ENCODE assay signal across 1 cellular context in genomic region chr11:107243929-107244328, GRCh38.
A peak's percentile ranks its signal among the peaks of the same experiment; 100 is the strongest.
TF ChIP-seq lines count a peak whose summit lies in the region.

No MANE protein-coding gene starts in this region.

TF ChIP-seq in HepG2, 621 proteins besides CTCF, POLR2A, EP300 and RAD21 (continued from another document):
- 0 out of 2 replicates have a peak, but pooled peaks have one; percentile 13 for TF ChIP-seq TBX3 (IDR thresholded peaks at IDR 0.05; ENCODE audit: borderline replicate concordance)
- no peak for TF ChIP-seq SMC3 (IDR thresholded peaks at IDR 0.05; ENCODE audit: low read length)
- no peak for TF ChIP-seq ZNF547 (CRISPR knock-in tag; IDR thresholded peaks at IDR 0.05)
- TF ChIP-seq ZNF274 (CRISPR knock-in tag; IDR thresholded peaks at IDR 0.05), result no peak
- no peak for TF ChIP-seq IRX3 (CRISPR knock-in tag; IDR thresholded peaks at IDR 0.05; ENCODE audit: borderline replicate concordance, low read depth)
- no peak for TF ChIP-seq ATRX (CRISPR knock-in tag; IDR thresholded peaks at IDR 0.05; ENCODE audit: borderline replicate concordance)
- peak; percentile 44; the same call in 1 of the 2 replicates for TF ChIP-seq MEF2D (CRISPR knock-in tag; IDR thresholded peaks at IDR 0.05)
- TF ChIP-seq ZNF234 (CRISPR knock-in tag; conservative IDR thresholded peaks at IDR 0.05), result no peak
- TF ChIP-seq ZNF569 (CRISPR knock-in tag; IDR thresholded peaks at IDR 0.05; ENCODE audit: borderline replicate concordance), result no peak
- TF ChIP-seq ARID5B (CRISPR knock-in tag; IDR thresholded peaks at IDR 0.05), result 0 out of 2 replicates have a peak, but pooled peaks have one; percentile 14
- TF ChIP-seq ZFY (CRISPR knock-in tag; IDR thresholded peaks at IDR 0.05), result no peak
- no peak for TF ChIP-seq RFX5 (IDR thresholded peaks at IDR 0.05; ENCODE audit: low read depth, low read length)
- peak; percentile 72 for TF ChIP-seq HNF4A (CRISPR knock-in tag; IDR thresholded peaks at IDR 0.05)
- no peak for TF ChIP-seq CSRNP2 (CRISPR knock-in tag; conservative IDR thresholded peaks at IDR 0.05; ENCODE audit: low read depth)
- peak; percentile 72 for TF ChIP-seq GFI1 (CRISPR knock-in tag; IDR thresholded peaks at IDR 0.05; ENCODE audit: borderline replicate concordance)
- no peak for TF ChIP-seq GABPB1 (CRISPR knock-in tag; IDR thresholded peaks at IDR 0.05)
- no peak for TF ChIP-seq MIER2 (CRISPR knock-in tag; IDR thresholded peaks at IDR 0.05)
- 0 out of 2 replicates have a peak, but pooled peaks have one; percentile 20 for TF ChIP-seq ISL2 (CRISPR knock-in tag; IDR thresholded peaks at IDR 0.05)
- no peak for TF ChIP-seq GTF2F1 (IDR thresholded peaks at IDR 0.05; ENCODE audit: low read length)
- TF ChIP-seq FOXP1 (IDR thresholded peaks at IDR 0.05), result no peak
- no peak for TF ChIP-seq FOXP1 (CRISPR knock-in tag; IDR thresholded peaks at IDR 0.05)
- peak; percentile 46; the same call in 1 of the 2 replicates for TF ChIP-seq SOX5 (CRISPR knock-in tag; IDR thresholded peaks at IDR 0.05; ENCODE audit: borderline replicate concordance)
- TF ChIP-seq THYN1 (CRISPR knock-in tag; IDR thresholded peaks at IDR 0.05; ENCODE audit: borderline replicate concordance, low read depth), result no peak
- no peak for TF ChIP-seq NFE2 (CRISPR knock-in tag; IDR thresholded peaks at IDR 0.05)
- no peak for TF ChIP-seq MATR3 (CRISPR knock-in tag; IDR thresholded peaks at IDR 0.05)
- TF ChIP-seq ZBTB20 (CRISPR knock-in tag; IDR thresholded peaks at IDR 0.05; ENCODE audit: borderline replicate concordance, low read depth), result peak; percentile 39; the same call in 1 of the 2 replicates
- no peak for TF ChIP-seq ZNF550 (CRISPR knock-in tag; IDR thresholded peaks at IDR 0.05; ENCODE audit: borderline replicate concordance)
- no peak for TF ChIP-seq ZNF230 (CRISPR knock-in tag; IDR thresholded peaks at IDR 0.05)
- TF ChIP-seq TERF1 (CRISPR knock-in tag; IDR thresholded peaks at IDR 0.05), result no peak
- TF ChIP-seq TRAFD1 (CRISPR knock-in tag; IDR thresholded peaks at IDR 0.05; ENCODE audit: borderline replicate concordance), result no peak
- peak; percentile 56; the same call in 1 of the 2 replicates for TF ChIP-seq MIXL1 (CRISPR knock-in tag; IDR thresholded peaks at IDR 0.05)
- TF ChIP-seq PHB2 (IDR thresholded peaks at IDR 0.05; ENCODE audit: partially characterized antibody), result no peak
- no peak for TF ChIP-seq EZH2 (conservative IDR thresholded peaks at IDR 0.05; ENCODE audit: low read depth, low read length)
- no peak for TF ChIP-seq SNRNP70 (IDR thresholded peaks at IDR 0.05; ENCODE audit: low read depth, low read length)
- TF ChIP-seq SMYD3 (CRISPR knock-in tag; IDR thresholded peaks at IDR 0.05), result no peak
- TF ChIP-seq YEATS2 (CRISPR knock-in tag; IDR thresholded peaks at IDR 0.05; ENCODE audit: borderline replicate concordance), result no peak
- TF ChIP-seq ZKSCAN8 (CRISPR knock-in tag; IDR thresholded peaks at IDR 0.05; ENCODE audit: borderline replicate concordance), result no peak
- peak; percentile 17; the same call in 1 of the 2 replicates for TF ChIP-seq FOXJ3 (CRISPR knock-in tag; IDR thresholded peaks at IDR 0.05; ENCODE audit: borderline replicate concordance)
- peak; percentile 32; the same call in 1 of the 2 replicates for TF ChIP-seq ZNF264 (CRISPR knock-in tag; IDR thresholded peaks at IDR 0.05)
- TF ChIP-seq ZBTB43 (CRISPR knock-in tag; conservative IDR thresholded peaks at IDR 0.05), result no peak
